30 cellular contexts compared by ENCODE assay signal in genomic region chr4:181148470-181148869, GRCh38.
"Had no signal": no experiment of that assay in that cellular context is flagged by ENCODE, and none has a peak within 500 bp of the region (broad histone marks: within the 10 kb centered on the region; RNA-seq: fewer than 3 reads in every experiment).

No MANE protein-coding gene starts in this region.

- H3K4me1 Mint-ChIP-seq: activated CD4-positive, alpha-beta T cell treated with anti-CD3 and anti-CD28 coated beads for 36 hours; activated CD4-positive, alpha-beta T cell treated with anti-CD3 and anti-CD28 coated beads, Interleukin-2, amount 10 ng/mL, durations not matched to agents 7 days and 5 days had no signal

- DNase-seq: activated CD4-positive, alpha-beta T cell treated with anti-CD3 and anti-CD28 coated beads for 36 hours; activated CD4-positive, alpha-beta T cell treated with anti-CD3 and anti-CD28 coated beads, Interleukin-2, amount 10 ng/mL, durations not matched to agents 7 days and 5 days; activated CD4-positive, alpha-beta T cell treated with anti-CD3 and anti-CD28 coated beads, Interleukin-2, amount 50 U/mL, for 48 hours; activated CD8-positive, alpha-beta T cell treated with anti-CD3 and anti-CD28 coated beads, Interleukin-2, amount 10 ng/mL, durations not matched to agents 7 days and 5 days; activated gamma-delta T cell treated with Interleukin-2 at 50 U/mL for 16 hours; activated naive CD4-positive, alpha-beta T cell treated with anti-CD3 and anti-CD28 coated beads for 36 hours; activated T-cell treated with anti-CD3 and anti-CD28 coated beads, Interleukin-2, amount 50 U/mL, for 24 hours; adrenal gland; caudate nucleus; MM.1S; NCI-H1092 treated with DMSO at 0.1 percent for 48 hours; NCI-H1417; NCI-H146; NCI-H187; NCI-H2029 treated with DMSO at 0.1 percent for 48 hours; NCI-H2107; NCI-H2171; NCI-H446; NCI-H510A treated with DMSO at 0.1 percent for 48 hours; NCI-H526 treated with DMSO at 0.1 percent for 48 hours; NCI-H82; PC-3; Peyer's patch; RPMI8226; SHP77 treated with DMSO at 0.1 percent for 48 hours; T1000 had no signal

- H3K36me3 ChIP-seq: adrenal gland, Peyer's patch had no signal

- H3K4me2 ChIP-seq: KMS-11 had no signal

- H3K9ac ChIP-seq: KMS-11 had no signal

- H3K27ac Mint-ChIP-seq: activated CD4-positive, alpha-beta T cell treated with anti-CD3 and anti-CD28 coated beads for 36 hours; activated CD4-positive, alpha-beta T cell treated with anti-CD3 and anti-CD28 coated beads, Interleukin-2, amount 10 ng/mL, durations not matched to agents 7 days and 5 days; activated CD8-positive, alpha-beta T cell treated with anti-CD3 and anti-CD28 coated beads, Interleukin-2, amount 10 ng/mL, durations not matched to agents 7 days and 5 days; activated naive CD4-positive, alpha-beta T cell treated with anti-CD3 and anti-CD28 coated beads for 36 hours; activated naive CD4-positive, alpha-beta T cell treated with anti-CD3 and anti-CD28 coated beads, Interleukin-2, amount 50 U/mL, for 72 hours; activated T-cell treated with anti-CD3 and anti-CD28 coated beads, Interleukin-2, amount 50 U/mL, for 24 hours; brain had no signal

- H3K4me1 ChIP-seq: adrenal gland, Peyer's patch had no signal

- ATAC-seq: activated CD4-positive, alpha-beta T cell treated with anti-CD3 and anti-CD28 coated beads for 36 hours; activated CD8-positive, alpha-beta T cell treated with anti-CD3 and anti-CD28 coated beads, Interleukin-2, amount 10 ng/mL, durations not matched to agents 7 days and 5 days; activated naive CD4-positive, alpha-beta T cell treated with anti-CD3 and anti-CD28 coated beads, Interleukin-2, amount 50 U/mL, for 72 hours; PC-3 had no signal

- FAIRE-seq: bronchial epithelial cell had no signal

- H3K27me3 ChIP-seq: adrenal gland, Peyer's patch had no signal

- H3K9me3 Mint-ChIP-seq: activated CD4-positive, alpha-beta T cell treated with anti-CD3 and anti-CD28 coated beads, Interleukin-2, amount 10 ng/mL, durations not matched to agents 7 days and 5 days; activated naive CD4-positive, alpha-beta T cell treated with anti-CD3 and anti-CD28 coated beads for 36 hours; activated naive CD4-positive, alpha-beta T cell treated with anti-CD3 and anti-CD28 coated beads, Interleukin-2, amount 50 U/mL, for 72 hours; activated T-cell treated with anti-CD3 and anti-CD28 coated beads, Interleukin-2, amount 50 U/mL, for 24 hours had no signal

- H3K27me3 Mint-ChIP-seq: activated CD4-positive, alpha-beta T cell treated with anti-CD3 and anti-CD28 coated beads, Interleukin-2, amount 10 ng/mL, durations not matched to agents 7 days and 5 days; activated T-cell treated with anti-CD3 and anti-CD28 coated beads, Interleukin-2, amount 50 U/mL, for 24 hours had no signal

- H3K4me3 Mint-ChIP-seq: activated CD4-positive, alpha-beta T cell treated with anti-CD3 and anti-CD28 coated beads for 36 hours; activated CD4-positive, alpha-beta T cell treated with anti-CD3 and anti-CD28 coated beads, Interleukin-2, amount 10 ng/mL, durations not matched to agents 7 days and 5 days; activated CD8-positive, alpha-beta T cell treated with anti-CD3 and anti-CD28 coated beads, Interleukin-2, amount 10 ng/mL, durations not matched to agents 7 days and 5 days; activated naive CD4-positive, alpha-beta T cell treated with anti-CD3 and anti-CD28 coated beads for 36 hours; activated T-cell treated with anti-CD3 and anti-CD28 coated beads, Interleukin-2, amount 50 U/mL, for 24 hours; brain had no signal

- H3K4me3 ChIP-seq: adrenal gland, Peyer's patch had no signal

- H3K36me3 Mint-ChIP-seq: activated naive CD4-positive, alpha-beta T cell treated with anti-CD3 and anti-CD28 coated beads, Interleukin-2, amount 50 U/mL, for 72 hours; brain had no signal

- H3K9me3 ChIP-seq: adrenal gland, Peyer's patch had no signal

- H3K27ac ChIP-seq: adrenal gland, KMS-11, Peyer's patch had no signal
